Comparison of ENCODE assay signal across 8 cellular contexts in genomic region chr19:7196721-7197168, GRCh38.
DNase-seq lines count a peak whose midpoint lies in the region; ATAC-seq and TF ChIP-seq lines count a peak whose summit lies in the region.

No MANE protein-coding gene starts in this region.

- POLR2A ChIA-PET in activated CD4-positive, alpha-beta T cell treated with anti-CD3 and anti-CD28 coated beads, Interleukin-2, amount 10 ng/mL, durations not matched to agents 7 days and 5 days (lab: Charles Lee) = interaction anchor here (0.6 kb wide), 1 partner anchor 70 kb away, joined by 4 read pairs; no protein-coding TSS in a partner anchor
- POLR2A ChIA-PET in MCF 10A (lab: Yijun Ruan, JAX) = interaction anchor here (0.6 to 1.8 kb wide), 7 partner anchors 14 to 156 kb away, joined by 3 to 6 read pairs (median 4); no protein-coding TSS in a partner anchor

- no peak for ATAC-seq in right lobe of liver

- TF ChIP-seq CTCF in MCF 10A (IDR thresholded peaks at IDR 0.05; ENCODE audit: unreplicated experiment) = no peak
- TF ChIP-seq CTCF in right lobe of liver (IDR thresholded peaks at IDR 0.05) = no peak

- 6% methylated on average over 15 of the region's 15 CpGs for WGBS in right lobe of liver (ENCODE audit: insufficient coverage, low coverage, low lambda C conversion rate, missing lambda C conversion rate)
- WGBS in thymus = 34% methylated on average over 15 of the region's 15 CpGs

- H3K9me3 Mint-ChIP-seq in activated CD4-positive, alpha-beta T cell treated with anti-CD3 and anti-CD28 coated beads, Interleukin-2, amount 10 ng/mL, durations not matched to agents 7 days and 5 days = no peaks in the 10 kb centered on the region
- no peaks in the 10 kb centered on the region for H3K9me3 Mint-ChIP-seq in MCF 10A (ENCODE audit: unreplicated experiment)

- intact Hi-C loops in MCF 10A (cut with micrococcal nuclease) = no loop called here
- intact Hi-C loops in right lobe of liver (cut with DNase I) = loop anchor here in 1 of 2 donors (10.0 kb wide), 1 partner anchor 98 kb away; the partner anchor contains the start of gene INSR

- H3K4me1 Mint-ChIP-seq in activated CD4-positive, alpha-beta T cell treated with anti-CD3 and anti-CD28 coated beads, Interleukin-2, amount 10 ng/mL, durations not matched to agents 7 days and 5 days = peaks cover 29% of the 10 kb centered on the region
- peaks cover 19% of the 10 kb centered on the region for H3K4me1 Mint-ChIP-seq in MCF 10A (ENCODE audit: insufficient read depth, unreplicated experiment)

- H3K4me3 Mint-ChIP-seq in activated CD4-positive, alpha-beta T cell treated with anti-CD3 and anti-CD28 coated beads, Interleukin-2, amount 10 ng/mL, durations not matched to agents 7 days and 5 days = peak overlapping the region; percentile 79
- H3K4me3 Mint-ChIP-seq in MCF 10A (ENCODE audit: unreplicated experiment) = peak overlapping the region; percentile 81

- H3K27ac ChIP-seq in right lobe of liver (peak overlapping the region; percentile 67 to 96 (median 91)), thymus (ENCODE audit: low read depth) (no peak overlapping the region)

- no peaks in the 10 kb centered on the region for H3K36me3 ChIP-seq in right lobe of liver
- H3K36me3 ChIP-seq in thymus (ENCODE audit: control insufficient read depth, insufficient read depth) = no peaks in the 10 kb centered on the region

- H3K36me3 Mint-ChIP-seq in activated CD4-positive, alpha-beta T cell treated with anti-CD3 and anti-CD28 coated beads, Interleukin-2, amount 10 ng/mL, durations not matched to agents 7 days and 5 days (ENCODE audit: low read depth) = no peaks in the 10 kb centered on the region
- no peaks in the 10 kb centered on the region for H3K36me3 Mint-ChIP-seq in MCF 10A (ENCODE audit: insufficient read depth, unreplicated experiment)

- H3K4me3 ChIP-seq in right lobe of liver = peak overlapping the region in 2 of 3 donors; percentile 32 to 44
- H3K4me3 ChIP-seq in thymus (ENCODE audit: low read length) = peak overlapping the region; percentile 80

- peaks cover 6 to 31% (median 21%) of the 10 kb centered on the region in 4 donors for H3K4me1 ChIP-seq in right lobe of liver
- H3K4me1 ChIP-seq in thymus (ENCODE audit: control insufficient read depth, insufficient read depth, low read length) = peaks cover 11% of the 10 kb centered on the region

- no peaks in the 10 kb centered on the region for H3K27me3 ChIP-seq in right lobe of liver
- H3K27me3 ChIP-seq in thymus (ENCODE audit: control insufficient read depth, insufficient read depth) = no peaks in the 10 kb centered on the region

- BruUV-seq in MCF 10A (replicated peaks; lab: Mats Ljungman, UMichigan) = no TSS peak

- no peak overlapping the region for H3K27ac Mint-ChIP-seq in activated CD4-positive, alpha-beta T cell treated with anti-CD3 and anti-CD28 coated beads, Interleukin-2, amount 10 ng/mL, durations not matched to agents 7 days and 5 days
- H3K27ac Mint-ChIP-seq in MCF 10A (ENCODE audit: low read depth, unreplicated experiment) = peak overlapping the region; percentile 17

- DNase-seq in activated CD4-positive, alpha-beta T cell treated with anti-CD3 and anti-CD28 coated beads, Interleukin-2, amount 10 ng/mL, durations not matched to agents 7 days and 5 days = no peak
- no peak for DNase-seq in activated CD4-positive, alpha-beta T cell treated with anti-CD3 and anti-CD28 coated beads, Interleukin-2, amount 50 U/mL, for 4 hours
- no peak for DNase-seq in MCF 10A (ENCODE audit: unreplicated experiment)
- peak in 1 of 3 donors; percentile 33 for DNase-seq in right lobe of liver
- no peak for DNase-seq in NCI-H2107 treated with DMSO at 0.1 percent for 48 hours (lab: John Stamatoyannopoulos, UW; ENCODE audit: unreplicated experiment)
- no peak for DNase-seq in NCI-H2029 (lab: John Stamatoyannopoulos, UW)
- no peak for DNase-seq in NOMO-1 treated with dmso at 0.1 percent for 144 hours (lab: John Stamatoyannopoulos, UW; ENCODE audit: unreplicated experiment)

- peaks cover 43% of the 10 kb centered on the region for H3K27me3 Mint-ChIP-seq in activated CD4-positive, alpha-beta T cell treated with anti-CD3 and anti-CD28 coated beads, Interleukin-2, amount 10 ng/mL, durations not matched to agents 7 days and 5 days
- no peaks in the 10 kb centered on the region for H3K27me3 Mint-ChIP-seq in MCF 10A (ENCODE audit: insufficient read depth, unreplicated experiment)

- H3K9me3 ChIP-seq in right lobe of liver (no peaks in the 10 kb centered on the region), thymus (ENCODE audit: control insufficient read depth) (no peaks in the 10 kb centered on the region)

- TF ChIP-seq POLR2A in right lobe of liver (IDR thresholded peaks at IDR 0.05) = no peak

- CTCF ChIA-PET in activated CD4-positive, alpha-beta T cell treated with anti-CD3 and anti-CD28 coated beads, Interleukin-2, amount 10 ng/mL, durations not matched to agents 7 days and 5 days (lab: Charles Lee) = interaction anchor here (0.7 to 1.0 kb wide), 3 partner anchors 13 to 18 kb away, joined by 3 read pairs; no protein-coding TSS in a partner anchor
- CTCF ChIA-PET in MCF 10A (lab: Yijun Ruan, JAX) = interaction anchor here (0.6 to 0.9 kb wide), 2 partner anchors 72 to 81 kb away, joined by 3 read pairs; no protein-coding TSS in a partner anchor
